Comparison of ENCODE assay signal across 10 cellular contexts in the genomic region with DNA sequence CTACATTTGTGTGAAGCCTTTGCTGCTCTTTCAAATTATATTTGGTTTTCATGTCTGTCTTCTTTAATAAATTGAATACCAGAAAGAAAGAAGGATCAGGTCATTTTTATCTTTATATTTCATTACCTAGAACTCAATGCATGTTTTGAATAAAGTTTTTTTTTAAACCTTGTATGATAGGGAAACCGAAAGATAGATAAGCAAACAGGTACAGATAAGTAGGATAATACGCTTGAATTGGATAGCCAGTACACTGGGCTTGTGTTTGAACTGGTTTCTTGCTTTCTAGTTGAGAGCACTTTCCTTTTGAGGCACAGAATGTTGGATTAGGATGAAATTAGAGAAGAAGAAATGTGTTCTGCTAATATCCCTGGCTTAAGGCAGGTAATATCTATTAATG. TPM values are rescaled to one million over a fixed set of nuclear protein-coding genes. Genes with fewer than 3 reads are reported as not detected.
A peak's percentile ranks its signal among the peaks of the same experiment; 100 is the strongest.
DNase-seq lines count a peak whose midpoint lies in the region; ATAC-seq and TF ChIP-seq lines count a peak whose summit lies in the region.
"Had no signal": no experiment of that assay in that cellular context is flagged by ENCODE, and none has a peak within 500 bp of the region (broad histone marks: within the 10 kb centered on the region; RNA-seq: fewer than 3 reads in every experiment).

No MANE protein-coding gene starts in this region.

- H4K20me1 ChIP-seq in GM23338 (replicated peaks; ENCODE audit: insufficient read depth), result peaks cover 18% of the 10 kb centered on the region; the same call in 1 of the 2 replicates

- peaks cover 14% of the 10 kb centered on the region; the same call in 2 of the 3 replicates for H3K4me1 Mint-ChIP-seq in GM23338
- peaks cover 19% of the 10 kb centered on the region for H3K4me1 Mint-ChIP-seq in WTC11
- peaks cover 43 to 52% of the 10 kb centered on the region in 2 donors for H3K4me1 Mint-ChIP-seq in natural killer cell treated with Interleukin-12 subunit alpha and Interleukin-12 subunit beta and Interleukin-15 and Interleukin-18, amount 100 ng/mL, for 72 hours (ENCODE audit: low read depth in 2 of 2)

- H3K27me3 ChIP-seq in GM23338 (ENCODE audit: insufficient read depth) (no peaks in the 10 kb centered on the region), spleen (replicated peaks in 1 of 7) (no peaks in the 10 kb centered on the region)

- H3K9me3 Mint-ChIP-seq in GM23338, result peaks cover 13% of the 10 kb centered on the region
- H3K9me3 Mint-ChIP-seq in WTC11, result peaks cover 21% of the 10 kb centered on the region
- H3K9me3 Mint-ChIP-seq in natural killer cell treated with Interleukin-12 subunit alpha and Interleukin-12 subunit beta and Interleukin-15 and Interleukin-18, amount 100 ng/mL, for 72 hours, result peaks cover 5% of the 10 kb centered on the region

- CTCF ChIA-PET in WTC11 (lab: Charles Lee), result interaction anchor here (0.6 kb wide), 1 partner anchor 127 kb away, joined by 4 read pairs; no protein-coding TSS in a partner anchor

- no peaks in the 10 kb centered on the region for H3K9me2 ChIP-seq in GM23338 (ENCODE audit: insufficient read depth)

- no peak overlapping the region for H3K4me3 Mint-ChIP-seq in GM23338
- no peak overlapping the region for H3K4me3 Mint-ChIP-seq in WTC11
- no peak overlapping the region for H3K4me3 Mint-ChIP-seq in natural killer cell treated with Interleukin-12 subunit alpha and Interleukin-12 subunit beta and Interleukin-15 and Interleukin-18, amount 100 ng/mL, for 72 hours
- H3K4me3 Mint-ChIP-seq: activated T-cell treated with anti-CD3 and anti-CD28 coated beads, Interleukin-2, amount 50 U/mL, for 4 hours had no signal

- peaks cover 98% of the 10 kb centered on the region for H3K79me2 ChIP-seq in GM23338 (replicated peaks; ENCODE audit: insufficient read depth)

- 84 to 96% (median 92%) methylated on average over 2 of the region's 2 CpGs for WGBS in spleen, 5 donors

- no peak overlapping the region for H2AFZ ChIP-seq in GM23338

- POLR2A ChIA-PET in WTC11 (lab: Charles Lee), result no interaction called here

- DNase-seq in GM23338 (ENCODE audit: low spot score) (no peak), WTC11 (ENCODE audit: low spot score) (no peak), left colon (no peak), spleen (no peak), SKM-1 (lab: John Stamatoyannopoulos, UW; ENCODE audit: unreplicated experiment) (no peak)
- DNase-seq in natural killer cell treated with Interleukin-12 subunit alpha and Interleukin-12 subunit beta and Interleukin-15 and Interleukin-18, amount 100 ng/mL, for 72 hours (ENCODE audit: low spot score), result no peak
- DNase-seq: activated T-cell treated with anti-CD3 and anti-CD28 coated beads, Interleukin-2, amount 50 U/mL, for 4 hours; stimulated activated CD4-positive, alpha-beta T cell treated with anti-CD3 and anti-CD28 coated beads, Interleukin-1b, Interleukin-23, amount 100 ng/mL, for 48 hours had no signal

- H3K36me3 Mint-ChIP-seq in GM23338 (ENCODE audit: low read depth), result peaks cover 23% of the 10 kb centered on the region
- peaks cover 24% of the 10 kb centered on the region for H3K36me3 Mint-ChIP-seq in WTC11
- peaks cover 21% of the 10 kb centered on the region for H3K36me3 Mint-ChIP-seq in natural killer cell treated with Interleukin-12 subunit alpha and Interleukin-12 subunit beta and Interleukin-15 and Interleukin-18, amount 100 ng/mL, for 72 hours

- TF ChIP-seq POLR2A in spleen (IDR thresholded peaks at IDR 0.05), result no peak

- H3F3A ChIP-seq in GM23338 (replicated peaks; ENCODE audit: low read depth), result no peaks in the 10 kb centered on the region

- H3K36me3 ChIP-seq in GM23338 (ENCODE audit: insufficient read depth) (no peaks in the 10 kb centered on the region), spleen (peaks cover 0 to 23% (median 6%) of the 10 kb centered on the region in 6 donors)

- no peak overlapping the region for H3K4me3 ChIP-seq in GM23338
- no peak overlapping the region for H3K4me3 ChIP-seq in spleen

- intact Hi-C loops in left colon (cut with DNase I, micrococcal nuclease) (no loop called here), spleen (cut with DNase I; ENCODE audit: low total_unique reads) (no loop called here)

- H3K27ac Mint-ChIP-seq in GM23338, result no peak overlapping the region; the same call in 1 of the 2 replicates
- H3K27ac Mint-ChIP-seq in WTC11, result 0 out of 2 replicates have a peak overlapping the region, but pooled peaks have one; percentile 60
- H3K27ac Mint-ChIP-seq in natural killer cell treated with Interleukin-12 subunit alpha and Interleukin-12 subunit beta and Interleukin-15 and Interleukin-18, amount 100 ng/mL, for 72 hours, result peak overlapping the region in 1 of 2 donors; percentile 3

- H3K27me3 Mint-ChIP-seq in GM23338 (ENCODE audit: insufficient read depth, low read depth, poor library complexity) (peaks cover 1% of the 10 kb centered on the region), WTC11 (ENCODE audit: low read depth) (no peaks in the 10 kb centered on the region)
- no peaks in the 10 kb centered on the region for H3K27me3 Mint-ChIP-seq in natural killer cell treated with Interleukin-12 subunit alpha and Interleukin-12 subunit beta and Interleukin-15 and Interleukin-18, amount 100 ng/mL, for 72 hours

- no peak overlapping the region for H3K4me2 ChIP-seq in GM23338

- ATAC-seq in GM23338, result no peak
- ATAC-seq in WTC11, result no peak
- ATAC-seq in left colon, result peak; percentile 55
- no peak for ATAC-seq in GM21717 (IDR thresholded peaks at IDR 0.05; ENCODE audit: unreplicated experiment)
- ATAC-seq in GM18498 (IDR thresholded peaks at IDR 0.05; ENCODE audit: unreplicated experiment), result no peak
- no peak for ATAC-seq in natural killer cell treated with Interleukin-12 subunit alpha and Interleukin-12 subunit beta and Interleukin-15 and Interleukin-18, amount 100 ng/mL, for 72 hours
- ATAC-seq: activated T-cell treated with anti-CD3 and anti-CD28 coated beads, Interleukin-2, amount 50 U/mL, for 4 hours had no signal

- peaks cover 0 to 28% (median 26%) of the 10 kb centered on the region in 8 donors for H3K9me3 ChIP-seq in spleen

- TF ChIP-seq CTCF in GM23338 (conservative IDR thresholded peaks at IDR 0.05; ENCODE audit: low read depth in 2 of 2), result no peak
- TF ChIP-seq CTCF in WTC11 (IDR thresholded peaks at IDR 0.05), result no peak
- no peak for TF ChIP-seq CTCF in spleen (IDR thresholded peaks at IDR 0.05 in 8 of 11, conservative IDR thresholded peaks at IDR 0.05 in 3 of 11)

- H3K27ac ChIP-seq in GM23338 (ENCODE audit: low read depth) (0 out of 2 replicates have a peak overlapping the region, but pooled peaks have one; percentile 5), spleen (peak overlapping the region in 6 of 8 donors; percentile 23 to 64 (median 52))

- H3K4me1 ChIP-seq in GM23338 (ENCODE audit: insufficient read depth) (no peaks in the 10 kb centered on the region), spleen (peaks cover 0 to 50% (median 27%) of the 10 kb centered on the region in 6 donors)

TF ChIP-seq in GM23338, 12 proteins besides CTCF, POLR2A, EP300 and RAD21:
- TF ChIP-seq EZH2 (IDR thresholded peaks at IDR 0.05; ENCODE audit: low read depth, unreplicated experiment), result no peak
- no peak for TF ChIP-seq STAT1 (IDR thresholded peaks at IDR 0.05; ENCODE audit: unreplicated experiment)
- no peak for TF ChIP-seq NANOG (IDR thresholded peaks at IDR 0.05; ENCODE audit: borderline replicate concordance)
- no peak for TF ChIP-seq EZH2phosphoT487 (IDR thresholded peaks at IDR 0.05; ENCODE audit: unreplicated experiment)
- TF ChIP-seq ZNF331 (CRISPR knock-in tag; IDR thresholded peaks at IDR 0.05; ENCODE audit: low read depth), result no peak

TF ChIP-seq in WTC11, 78 proteins besides CTCF, POLR2A, EP300 and RAD21 (continues in another document):
- TF ChIP-seq ZNF423 (CRISPR knock-in tag; IDR thresholded peaks at IDR 0.05), result no peak
- TF ChIP-seq, protein P1, sequence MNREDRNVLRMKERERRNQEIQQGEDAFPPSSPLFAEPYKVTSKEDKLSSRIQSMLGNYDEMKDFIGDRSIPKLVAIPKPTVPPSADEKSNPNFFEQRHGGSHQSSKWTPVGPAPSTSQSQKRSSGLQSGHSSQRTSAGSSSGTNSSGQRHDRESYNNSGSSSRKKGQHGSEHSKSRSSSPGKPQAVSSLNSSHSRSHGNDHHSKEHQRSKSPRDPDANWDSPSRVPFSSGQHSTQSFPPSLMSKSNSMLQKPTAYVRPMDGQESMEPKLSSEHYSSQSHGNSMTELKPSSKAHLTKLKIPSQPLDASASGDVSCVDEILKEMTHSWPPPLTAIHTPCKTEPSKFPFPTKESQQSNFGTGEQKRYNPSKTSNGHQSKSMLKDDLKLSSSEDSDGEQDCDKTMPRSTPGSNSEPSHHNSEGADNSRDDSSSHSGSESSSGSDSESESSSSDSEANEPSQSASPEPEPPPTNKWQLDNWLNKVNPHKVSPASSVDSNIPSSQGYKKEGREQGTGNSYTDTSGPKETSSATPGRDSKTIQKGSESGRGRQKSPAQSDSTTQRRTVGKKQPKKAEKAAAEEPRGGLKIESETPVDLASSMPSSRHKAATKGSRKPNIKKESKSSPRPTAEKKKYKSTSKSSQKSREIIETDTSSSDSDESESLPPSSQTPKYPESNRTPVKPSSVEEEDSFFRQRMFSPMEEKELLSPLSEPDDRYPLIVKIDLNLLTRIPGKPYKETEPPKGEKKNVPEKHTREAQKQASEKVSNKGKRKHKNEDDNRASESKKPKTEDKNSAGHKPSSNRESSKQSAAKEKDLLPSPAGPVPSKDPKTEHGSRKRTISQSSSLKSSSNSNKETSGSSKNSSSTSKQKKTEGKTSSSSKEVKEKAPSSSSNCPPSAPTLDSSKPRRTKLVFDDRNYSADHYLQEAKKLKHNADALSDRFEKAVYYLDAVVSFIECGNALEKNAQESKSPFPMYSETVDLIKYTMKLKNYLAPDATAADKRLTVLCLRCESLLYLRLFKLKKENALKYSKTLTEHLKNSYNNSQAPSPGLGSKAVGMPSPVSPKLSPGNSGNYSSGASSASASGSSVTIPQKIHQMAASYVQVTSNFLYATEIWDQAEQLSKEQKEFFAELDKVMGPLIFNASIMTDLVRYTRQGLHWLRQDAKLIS (CRISPR knock-in tag; IDR thresholded peaks at IDR 0.05; ENCODE audit: borderline replicate concordance), result no peak
- no peak for TF ChIP-seq MYBL2 (CRISPR knock-in tag; IDR thresholded peaks at IDR 0.05)
- TF ChIP-seq SMAD3 (CRISPR knock-in tag; IDR thresholded peaks at IDR 0.05; ENCODE audit: borderline replicate concordance), result no peak

RNA-seq across cellular contexts. Expression of a gene that starts 46.9 kb away (rescaled TPM):
- 29.4 and 32.8 TPM in 2 replicates for total RNA-seq in GM23338 (2014; rRNA removed; shearing (Covaris generic))
- 14.6 and 15.2 TPM in 2 replicates for polyA plus RNA-seq in GM23338 (2016; fragmentation: Nextera tagmentation; extraction: Ambion mirVana)
- total RNA-seq in WTC11 (2021), result 30.8 to 32.6 TPM (median 32.2 TPM) in 3 replicates
- 10 to 100 TPM; 57.3 to 64.8 TPM for total RNA-seq in left colon
- 10 to 100 TPM; 43.2 to 63.9 (median 52.1) TPM for total RNA-seq in spleen
- polyA plus RNA-seq in spleen, result 10 to 100 TPM; 10.2 to 13.3 (median 12.5) TPM
- 10 to 100 TPM; 29.2 to 43.7 TPM for total RNA-seq in natural killer cell treated with Interleukin-12 subunit alpha and Interleukin-12 subunit beta and Interleukin-15 and Interleukin-18, amount 100 ng/mL, for 72 hours
